ENCODE assay signal across 11 cellular contexts in genomic region chr14:24954037-24954696, GRCh38.
A peak's percentile ranks its signal among the peaks of the same experiment; 100 is the strongest.
DNase-seq lines count a peak whose midpoint lies in the region; ATAC-seq and TF ChIP-seq lines count a peak whose summit lies in the region.
"Had no signal": no experiment of that assay in that cellular context is flagged by ENCODE, and none has a peak within 500 bp of the region (broad histone marks: within the 10 kb centered on the region; RNA-seq: fewer than 3 reads in every experiment).

No MANE protein-coding gene starts in this region.

- no peaks in the 10 kb centered on the region for H3K36me3 ChIP-seq in SK-N-SH (replicated peaks in 1 of 2; ENCODE audit: control insufficient read depth in 1 of 2, insufficient read depth in 2 of 2, low read length in 1 of 2)
- H3K36me3 ChIP-seq: tibial nerve had no signal

- peaks cover 5% of the 10 kb centered on the region for H3K27me3 ChIP-seq in SK-N-SH (ENCODE audit: insufficient read depth)
- H3K27me3 ChIP-seq: tibial nerve had no signal

- no peaks in the 10 kb centered on the region for H3K9me2 ChIP-seq in SK-N-SH

- POLR2A ChIA-PET in SK-N-SH (lab: Yijun Ruan, JAX): no interaction called here
- POLR2A ChIA-PET in activated CD4-positive, alpha-beta memory T cell treated with anti-CD3 and anti-CD28 coated beads, Interleukin-2, amount 10 ng/mL, durations not matched to agents 7 days and 5 days (lab: Charles Lee): no interaction called here

- no peaks in the 10 kb centered on the region for H3K27me3 Mint-ChIP-seq in activated CD4-positive, alpha-beta memory T cell treated with anti-CD3 and anti-CD28 coated beads, Interleukin-2, amount 10 ng/mL, durations not matched to agents 7 days and 5 days
- H3K27me3 Mint-ChIP-seq in activated naive CD4-positive, alpha-beta T cell treated with anti-CD3 and anti-CD28 coated beads, Interleukin-2, amount 10 ng/mL, durations not matched to agents 7 days and 5 days: no peaks in the 10 kb centered on the region

- no peaks in the 10 kb centered on the region for H3K79me2 ChIP-seq in SK-N-SH (ENCODE audit: insufficient read depth)

- CTCF ChIA-PET in SK-N-SH (lab: Yijun Ruan, JAX): interaction anchor here (1.3 kb wide), 1 partner anchor 42 kb away, joined by 4 read pairs; no protein-coding TSS in a partner anchor
- CTCF ChIA-PET in activated CD4-positive, alpha-beta memory T cell treated with anti-CD3 and anti-CD28 coated beads, Interleukin-2, amount 10 ng/mL, durations not matched to agents 7 days and 5 days (lab: Charles Lee): no interaction called here
- CTCF ChIA-PET in activated naive CD4-positive, alpha-beta T cell treated with anti-CD3 and anti-CD28 coated beads, Interleukin-2, amount 10 ng/mL, durations not matched to agents 7 days and 5 days (lab: Charles Lee): no interaction called here

- H3K36me3 Mint-ChIP-seq in activated CD4-positive, alpha-beta memory T cell treated with anti-CD3 and anti-CD28 coated beads, Interleukin-2, amount 10 ng/mL, durations not matched to agents 7 days and 5 days (ENCODE audit: low read depth): no peaks in the 10 kb centered on the region
- no peaks in the 10 kb centered on the region for H3K36me3 Mint-ChIP-seq in activated naive CD4-positive, alpha-beta T cell treated with anti-CD3 and anti-CD28 coated beads, Interleukin-2, amount 10 ng/mL, durations not matched to agents 7 days and 5 days

- TF ChIP-seq EP300 in SK-N-SH (IDR thresholded peaks at IDR 0.05; ENCODE audit: borderline replicate concordance in 1 of 2, low read depth in 1 of 2, low read length in 1 of 2): no peak

- no peak overlapping the region for H3K9ac ChIP-seq in SK-N-SH

- no peak overlapping the region for H3K27ac Mint-ChIP-seq in activated CD4-positive, alpha-beta memory T cell treated with anti-CD3 and anti-CD28 coated beads, Interleukin-2, amount 10 ng/mL, durations not matched to agents 7 days and 5 days
- H3K27ac Mint-ChIP-seq in activated naive CD4-positive, alpha-beta T cell treated with anti-CD3 and anti-CD28 coated beads, Interleukin-2, amount 10 ng/mL, durations not matched to agents 7 days and 5 days: no peak overlapping the region

- peak; percentile 87 for ATAC-seq in GM19372 (IDR thresholded peaks at IDR 0.05; ENCODE audit: low read depth, unreplicated experiment)
- peak; percentile 86 for ATAC-seq in HG02840 (IDR thresholded peaks at IDR 0.05; ENCODE audit: low FRiP score, unreplicated experiment)

- H3K4me3 ChIP-seq in LNCaP clone FGC (ENCODE audit: low read depth, low read length): no peak overlapping the region
- H3K4me3 ChIP-seq in SK-N-SH (ENCODE audit: low read depth in 2 of 2, low read length in 1 of 2): no peak overlapping the region
- H3K4me3 ChIP-seq: tibial nerve had no signal

- no peaks in the 10 kb centered on the region for H3F3A ChIP-seq in SK-N-SH (replicated peaks; ENCODE audit: insufficient read depth)

- DNase-seq in DMS79 (lab: John Stamatoyannopoulos, UW) (peak; percentile 89), LNCaP clone FGC (ENCODE audit: low read depth) (peak; percentile 78), NCI-H2107 (lab: John Stamatoyannopoulos, UW) (no peak), SK-N-SH (no peak)
- no peak for DNase-seq in activated CD4-positive, alpha-beta memory T cell treated with anti-CD3 and anti-CD28 coated beads, Interleukin-2, amount 10 ng/mL, durations not matched to agents 7 days and 5 days
- no peak for DNase-seq in activated naive CD4-positive, alpha-beta T cell treated with anti-CD3 and anti-CD28 coated beads, Interleukin-2, amount 10 ng/mL, durations not matched to agents 7 days and 5 days
- DNase-seq: NCI-H2171, T1000 had no signal

- no peaks in the 10 kb centered on the region for H3K9me3 ChIP-seq in SK-N-SH
- H3K9me3 ChIP-seq: tibial nerve had no signal

- H3K4me3 Mint-ChIP-seq in activated CD4-positive, alpha-beta memory T cell treated with anti-CD3 and anti-CD28 coated beads, Interleukin-2, amount 10 ng/mL, durations not matched to agents 7 days and 5 days: no peak overlapping the region
- no peak overlapping the region for H3K4me3 Mint-ChIP-seq in activated naive CD4-positive, alpha-beta T cell treated with anti-CD3 and anti-CD28 coated beads, Interleukin-2, amount 10 ng/mL, durations not matched to agents 7 days and 5 days

- H3K4me1 ChIP-seq in SK-N-SH (ENCODE audit: control insufficient read depth in 1 of 2, insufficient read depth in 2 of 2, low read depth in 1 of 2, low read length in 1 of 2): no peaks in the 10 kb centered on the region

- H3K27ac ChIP-seq in SK-N-SH (ENCODE audit: low read depth in 2 of 2, low read length in 1 of 2): no peak overlapping the region
- H3K27ac ChIP-seq: tibial nerve had no signal

- H3K9me3 Mint-ChIP-seq in activated CD4-positive, alpha-beta memory T cell treated with anti-CD3 and anti-CD28 coated beads, Interleukin-2, amount 10 ng/mL, durations not matched to agents 7 days and 5 days: no peaks in the 10 kb centered on the region
- no peaks in the 10 kb centered on the region for H3K9me3 Mint-ChIP-seq in activated naive CD4-positive, alpha-beta T cell treated with anti-CD3 and anti-CD28 coated beads, Interleukin-2, amount 10 ng/mL, durations not matched to agents 7 days and 5 days

- H3K4me2 ChIP-seq in SK-N-SH: no peak overlapping the region

- TF ChIP-seq RAD21 in SK-N-SH (IDR thresholded peaks at IDR 0.05; ENCODE audit: low read length): no peak

- H3K4me1 Mint-ChIP-seq in activated CD4-positive, alpha-beta memory T cell treated with anti-CD3 and anti-CD28 coated beads, Interleukin-2, amount 10 ng/mL, durations not matched to agents 7 days and 5 days: no peaks in the 10 kb centered on the region
- no peaks in the 10 kb centered on the region for H3K4me1 Mint-ChIP-seq in activated naive CD4-positive, alpha-beta T cell treated with anti-CD3 and anti-CD28 coated beads, Interleukin-2, amount 10 ng/mL, durations not matched to agents 7 days and 5 days

- 25% methylated on average over 4 of the region's 4 CpGs for WGBS in SK-N-SH (ENCODE audit: low lambda C conversion rate)

- no peak for TF ChIP-seq CTCF in LNCaP clone FGC (IDR thresholded peaks at IDR 0.05; ENCODE audit: control insufficient read depth, extremely low read depth, insufficient read depth)
- TF ChIP-seq CTCF in SK-N-SH (IDR thresholded peaks at IDR 0.05): no peak

- no peaks in the 10 kb centered on the region for H4K20me1 ChIP-seq in SK-N-SH (ENCODE audit: insufficient read depth)

- H2AFZ ChIP-seq in SK-N-SH (ENCODE audit: low read depth): no peak overlapping the region; the same call in 1 of the 2 replicates

TF ChIP-seq in SK-N-SH, 30 proteins besides CTCF, POLR2A, EP300 and RAD21:
- TF ChIP-seq TAF1 (IDR thresholded peaks at IDR 0.05; ENCODE audit: borderline replicate concordance, low read depth, low read length) (no peak), GABPA (IDR thresholded peaks at IDR 0.05; ENCODE audit: low read depth) (no peak), FOSL2 (IDR thresholded peaks at IDR 0.05; ENCODE audit: borderline replicate concordance, low read depth) (no peak), MEF2A (IDR thresholded peaks at IDR 0.05; ENCODE audit: borderline replicate concordance, low read depth) (no peak)

Comparison
In these comparisons a context has a peak if more than half of its experiments do, and no peak if none do; other contexts are left out.
1. DNase-seq: peak in DMS79 (single experiment) and LNCaP clone FGC (single experiment); none in NCI-H2107 (single experiment), SK-N-SH (single experiment), activated CD4-positive, alpha-beta memory T cell treated with anti-CD3 and anti-CD28 coated beads, Interleukin-2, amount 10 ng/mL, durations not matched to agents 7 days and 5 days (single experiment) and activated naive CD4-positive, alpha-beta T cell treated with anti-CD3 and anti-CD28 coated beads, Interleukin-2, amount 10 ng/mL, durations not matched to agents 7 days and 5 days (single experiment).